In the genomic region with DNA sequence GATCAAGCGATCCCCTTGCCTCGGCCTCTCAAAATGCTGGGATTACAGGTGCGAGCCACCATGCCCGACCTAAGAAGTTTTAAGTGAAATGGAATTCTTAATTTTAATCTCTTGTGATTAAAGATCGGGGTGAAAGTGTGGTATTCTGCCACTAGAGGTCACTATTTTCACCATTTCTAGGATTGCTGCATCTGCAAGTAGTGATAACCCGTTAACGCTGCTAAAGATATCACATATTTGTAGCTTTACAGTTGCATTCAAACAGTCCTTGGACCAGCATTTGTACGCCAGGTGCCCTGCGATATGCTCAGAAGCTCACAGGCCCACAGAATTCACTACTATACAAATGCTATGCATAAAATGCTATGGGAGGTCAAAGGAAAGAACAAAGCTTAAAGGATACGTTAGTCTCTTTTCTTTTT, we compare ENCODE assay signal across 8 cellular contexts. TPM values are rescaled to one million over a fixed set of nuclear protein-coding genes. Genes with fewer than 3 reads are reported as not detected.
DNase-seq lines count a peak whose midpoint lies in the region; ATAC-seq and TF ChIP-seq lines count a peak whose summit lies in the region.

No MANE protein-coding gene starts in this region.

- no peak overlapping the region for H3K4me2 ChIP-seq in MM.1S (ENCODE audit: low read depth, low read length)

- H3K36me3 ChIP-seq in MM.1S (replicated peaks; ENCODE audit: insufficient read depth, low read length): no peaks in the 10 kb centered on the region

- in situ Hi-C loops in SK-MEL-5 (cut with HindIII; ENCODE audit: low pct_unique_long_range_greater_than_20kb, low sequenced_read_pairs): no loop called here

- no peak for TF ChIP-seq POLR2A in erythroblast (IDR thresholded peaks at IDR 0.05; ENCODE audit: low read length)

- no peaks in the 10 kb centered on the region for H3K9me3 ChIP-seq in MM.1S (replicated peaks; ENCODE audit: insufficient read depth, low read length)

- no peaks in the 10 kb centered on the region for H3K9me2 ChIP-seq in MM.1S (replicated peaks; ENCODE audit: insufficient read depth, low read length)

- H3K27ac ChIP-seq in MM.1S (ENCODE audit: low read length): no peak overlapping the region

- no peaks in the 10 kb centered on the region for H3K4me1 ChIP-seq in MM.1S (ENCODE audit: low read length)

- H4K20me1 ChIP-seq in MM.1S (ENCODE audit: insufficient read depth, low read length): no peaks in the 10 kb centered on the region

- DNase-seq in activated effector memory CD4-positive, alpha-beta T cell treated with anti-CD3 and anti-CD28 coated beads, Interleukin-2, amount 50 U/mL, for 16 hours: peak; percentile 61
- no peak for DNase-seq in activated effector memory CD4-positive, alpha-beta T cell treated with Interleukin-2 at 50 U/mL for 16 hours
- DNase-seq in MM.1S (peak; percentile 53), SK-MEL-5 (ENCODE audit: low read depth, low spot score) (peak; percentile 71), erythroblast (lab: John Stamatoyannopoulos, UW) (peak; percentile 87 to 94), ecto neural progenitor cell (ENCODE audit: low spot score) (no peak)

- no peak overlapping the region for H3K27ac Mint-ChIP-seq in nephron

- no peaks in the 10 kb centered on the region for H3F3A ChIP-seq in MM.1S (ENCODE audit: insufficient read depth, low read length)

- H3K9me3 Mint-ChIP-seq in nephron: no peaks in the 10 kb centered on the region

- no peaks in the 10 kb centered on the region for H3K4me1 Mint-ChIP-seq in nephron

- ATAC-seq in HG03039 (IDR thresholded peaks at IDR 0.05; ENCODE audit: unreplicated experiment): no peak

- no peaks in the 10 kb centered on the region for H3K36me3 Mint-ChIP-seq in nephron (ENCODE audit: low read depth)

- H3K4me3 ChIP-seq in MM.1S (ENCODE audit: low read length): no peak overlapping the region

- peak; percentile 52 for TF ChIP-seq CTCF in MM.1S (IDR thresholded peaks at IDR 0.05; ENCODE audit: low read length)
- TF ChIP-seq CTCF in nephron (IDR thresholded peaks at IDR 0.05; ENCODE audit: unreplicated experiment in 3 of 3): peak; percentile 73 to 84 (median 79)

- H3K27me3 Mint-ChIP-seq in nephron (ENCODE audit: low read depth): peaks cover 3% of the 10 kb centered on the region

- no peak overlapping the region for H3K9ac ChIP-seq in MM.1S (ENCODE audit: low read length)

- no peak overlapping the region for H3K4me3 Mint-ChIP-seq in nephron

- no peak overlapping the region for H2AFZ ChIP-seq in MM.1S (ENCODE audit: low read length)

- no peaks in the 10 kb centered on the region for H3K79me2 ChIP-seq in MM.1S (ENCODE audit: low read length)

- H3K27me3 ChIP-seq in MM.1S (replicated peaks; ENCODE audit: insufficient read depth, low read length): no peaks in the 10 kb centered on the region

RNA-seq across cellular contexts. Expression of gene CCDC62, which starts 19.3 kb away (rescaled TPM):
- total RNA-seq in SK-MEL-5 (2014; rRNA removed; shearing (Covaris generic)): 1.5 TPM in 2 replicates
- polyA plus RNA-seq in SK-MEL-5 (2015; cell fraction: cytosol; rRNA removed): 0.08 and 0.29 TPM in 2 replicates
- polyA plus RNA-seq in SK-MEL-5 (2015; cell fraction: nucleus; rRNA removed): 1.6 and 2.3 TPM in 2 replicates

RNA-seq across cellular contexts. Expression of gene DENR, which starts 41.1 kb away (rescaled TPM):
- 59.4 and 63.1 TPM in 2 replicates for total RNA-seq in SK-MEL-5 (2014; rRNA removed; shearing (Covaris generic))
- 62.6 and 67.2 TPM in 2 replicates for polyA plus RNA-seq in SK-MEL-5 (2015; cell fraction: cytosol; rRNA removed)
- 31.1 and 44.4 TPM in 2 replicates for polyA plus RNA-seq in SK-MEL-5 (2015; cell fraction: nucleus; rRNA removed)

RNA-seq across cellular contexts. Expression of gene HIP1R, which starts 41.6 kb away (rescaled TPM):
- total RNA-seq in SK-MEL-5 (2014; rRNA removed; shearing (Covaris generic)): 30.7 and 52.7 TPM in 2 replicates
- 39.1 and 46.0 TPM in 2 replicates for polyA plus RNA-seq in SK-MEL-5 (2015; cell fraction: cytosol; rRNA removed)
- polyA plus RNA-seq in SK-MEL-5 (2015; cell fraction: nucleus; rRNA removed): 241 and 244 TPM in 2 replicates

Comparison
In these comparisons a context has a peak if more than half of its experiments do, and no peak if none do; other contexts are left out.
1. DNase-seq: peak in activated effector memory CD4-positive, alpha-beta T cell treated with anti-CD3 and anti-CD28 coated beads, Interleukin-2, amount 50 U/mL, for 16 hours (single experiment), MM.1S (single experiment), SK-MEL-5 (single experiment) and erythroblast (2 of 2); none in activated effector memory CD4-positive, alpha-beta T cell treated with Interleukin-2 at 50 U/mL for 16 hours (single experiment) and ecto neural progenitor cell (single experiment).